ENCODE assay signal across 1 cellular context in the genomic region with DNA sequence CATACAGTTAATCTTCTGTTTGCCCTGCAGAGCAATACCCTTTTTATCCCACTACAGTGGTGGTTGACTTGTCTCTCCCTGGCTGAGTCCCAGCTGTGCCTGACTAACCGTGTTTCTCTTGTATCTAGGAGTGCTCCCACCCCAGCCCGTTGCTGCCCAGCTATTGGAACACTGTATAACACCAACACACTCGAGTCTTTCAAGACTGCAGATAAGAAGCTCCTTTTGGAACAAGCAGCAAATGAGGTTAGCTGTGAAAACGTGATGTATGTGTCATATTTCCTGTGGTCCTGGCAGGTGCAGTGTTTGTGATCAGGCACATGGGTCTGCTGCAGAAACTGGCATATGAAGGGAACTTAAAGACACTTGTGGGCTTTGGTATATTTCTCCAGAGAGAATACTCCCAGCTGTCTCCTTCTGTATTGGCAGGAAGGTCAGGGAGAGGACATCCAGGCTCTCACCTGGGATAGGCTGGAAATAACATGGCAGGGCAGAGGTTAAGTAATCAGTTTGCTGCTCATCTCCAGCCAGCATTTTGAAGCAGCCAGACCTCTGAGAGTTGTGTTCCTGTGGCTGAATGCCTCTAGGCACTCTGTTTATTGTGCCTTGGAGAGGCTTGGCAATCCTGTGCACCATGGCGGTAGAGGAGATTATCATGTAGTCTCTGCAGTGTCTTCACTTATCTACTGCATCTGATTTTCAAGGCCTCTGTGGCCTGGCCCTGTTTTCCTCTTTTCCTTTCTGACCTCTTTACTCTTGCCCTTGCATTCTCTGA.
TF ChIP-seq lines count a peak whose summit lies in the region.

No MANE protein-coding gene starts in this region.

TF ChIP-seq in SK-N-SH, 30 proteins besides CTCF, POLR2A, EP300 and RAD21 (continued from another document):
- TF ChIP-seq, protein P1, sequence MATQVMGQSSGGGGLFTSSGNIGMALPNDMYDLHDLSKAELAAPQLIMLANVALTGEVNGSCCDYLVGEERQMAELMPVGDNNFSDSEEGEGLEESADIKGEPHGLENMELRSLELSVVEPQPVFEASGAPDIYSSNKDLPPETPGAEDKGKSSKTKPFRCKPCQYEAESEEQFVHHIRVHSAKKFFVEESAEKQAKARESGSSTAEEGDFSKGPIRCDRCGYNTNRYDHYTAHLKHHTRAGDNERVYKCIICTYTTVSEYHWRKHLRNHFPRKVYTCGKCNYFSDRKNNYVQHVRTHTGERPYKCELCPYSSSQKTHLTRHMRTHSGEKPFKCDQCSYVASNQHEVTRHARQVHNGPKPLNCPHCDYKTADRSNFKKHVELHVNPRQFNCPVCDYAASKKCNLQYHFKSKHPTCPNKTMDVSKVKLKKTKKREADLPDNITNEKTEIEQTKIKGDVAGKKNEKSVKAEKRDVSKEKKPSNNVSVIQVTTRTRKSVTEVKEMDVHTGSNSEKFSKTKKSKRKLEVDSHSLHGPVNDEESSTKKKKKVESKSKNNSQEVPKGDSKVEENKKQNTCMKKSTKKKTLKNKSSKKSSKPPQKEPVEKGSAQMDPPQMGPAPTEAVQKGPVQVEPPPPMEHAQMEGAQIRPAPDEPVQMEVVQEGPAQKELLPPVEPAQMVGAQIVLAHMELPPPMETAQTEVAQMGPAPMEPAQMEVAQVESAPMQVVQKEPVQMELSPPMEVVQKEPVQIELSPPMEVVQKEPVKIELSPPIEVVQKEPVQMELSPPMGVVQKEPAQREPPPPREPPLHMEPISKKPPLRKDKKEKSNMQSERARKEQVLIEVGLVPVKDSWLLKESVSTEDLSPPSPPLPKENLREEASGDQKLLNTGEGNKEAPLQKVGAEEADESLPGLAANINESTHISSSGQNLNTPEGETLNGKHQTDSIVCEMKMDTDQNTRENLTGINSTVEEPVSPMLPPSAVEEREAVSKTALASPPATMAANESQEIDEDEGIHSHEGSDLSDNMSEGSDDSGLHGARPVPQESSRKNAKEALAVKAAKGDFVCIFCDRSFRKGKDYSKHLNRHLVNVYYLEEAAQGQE (IDR thresholded peaks at IDR 0.05; ENCODE audit: low read depth, low read length) = no peak
- TF ChIP-seq FOSL2 (IDR thresholded peaks at IDR 0.05; ENCODE audit: borderline replicate concordance, low read depth) = no peak
- no peak for TF ChIP-seq POLR2AphosphoS5 (IDR thresholded peaks at IDR 0.05; ENCODE audit: low read depth, low read length)
- TF ChIP-seq CHD2 (IDR thresholded peaks at IDR 0.05; ENCODE audit: low read length, partially characterized antibody) = no peak
